In the genomic region with DNA sequence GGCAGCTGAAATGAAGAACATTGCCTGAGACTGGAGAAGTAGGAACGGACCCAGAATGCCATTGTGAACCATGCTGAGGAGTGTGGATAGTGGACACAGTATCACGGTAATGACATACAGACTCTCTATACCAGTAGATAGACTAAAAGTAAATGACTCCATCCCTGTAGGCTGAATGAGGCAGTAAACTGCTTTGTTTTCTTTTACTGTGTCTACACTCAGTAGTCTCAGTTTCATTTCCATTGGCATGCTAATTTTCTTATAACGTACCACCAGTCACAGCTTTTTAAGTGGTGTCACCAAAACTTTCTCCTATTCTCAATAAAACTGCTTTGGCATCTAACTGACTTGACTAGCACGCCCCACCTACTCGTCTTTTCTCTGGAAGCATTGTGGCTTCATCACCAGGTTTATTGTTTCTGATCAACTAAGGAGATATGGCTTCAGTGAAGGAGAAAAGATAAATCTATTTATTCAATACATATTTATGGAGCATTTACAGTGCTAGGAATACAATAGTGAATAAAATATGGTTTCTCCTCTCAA, we compare ENCODE assay signal across 1 cellular context.
TF ChIP-seq lines count a peak whose summit lies in the region.

No MANE protein-coding gene starts in this region.

TF ChIP-seq in GM12878, 131 proteins besides CTCF, POLR2A, EP300 and RAD21:
- TF ChIP-seq, protein P1, sequence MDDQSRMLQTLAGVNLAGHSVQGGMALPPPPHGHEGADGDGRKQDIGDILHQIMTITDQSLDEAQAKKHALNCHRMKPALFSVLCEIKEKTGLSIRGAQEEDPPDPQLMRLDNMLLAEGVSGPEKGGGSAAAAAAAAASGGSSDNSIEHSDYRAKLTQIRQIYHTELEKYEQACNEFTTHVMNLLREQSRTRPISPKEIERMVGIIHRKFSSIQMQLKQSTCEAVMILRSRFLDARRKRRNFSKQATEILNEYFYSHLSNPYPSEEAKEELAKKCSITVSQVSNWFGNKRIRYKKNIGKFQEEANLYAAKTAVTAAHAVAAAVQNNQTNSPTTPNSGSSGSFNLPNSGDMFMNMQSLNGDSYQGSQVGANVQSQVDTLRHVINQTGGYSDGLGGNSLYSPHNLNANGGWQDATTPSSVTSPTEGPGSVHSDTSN (IDR thresholded peaks at IDR 0.05; ENCODE audit: insufficient replicate concordance, low read depth, low read length): no peak
- TF ChIP-seq CBFB (IDR thresholded peaks at IDR 0.05; ENCODE audit: low read depth): no peak
- TF ChIP-seq ZSCAN29 (IDR thresholded peaks at IDR 0.05): no peak
- TF ChIP-seq FOXM1 (IDR thresholded peaks at IDR 0.05; ENCODE audit: low read depth, low read length): no peak
- no peak for TF ChIP-seq CEBPB (IDR thresholded peaks at IDR 0.05; ENCODE audit: borderline replicate concordance in 1 of 2, low read depth in 2 of 2, low read length in 2 of 2)
- TF ChIP-seq NR2C2 (IDR thresholded peaks at IDR 0.05; ENCODE audit: borderline replicate concordance, control insufficient read depth, insufficient read length, low read depth): no peak
- no peak for TF ChIP-seq ASH2L (IDR thresholded peaks at IDR 0.05; ENCODE audit: borderline replicate concordance, low read depth)
- TF ChIP-seq STAT1 (conservative IDR thresholded peaks at IDR 0.05): no peak
- TF ChIP-seq, protein P2, sequence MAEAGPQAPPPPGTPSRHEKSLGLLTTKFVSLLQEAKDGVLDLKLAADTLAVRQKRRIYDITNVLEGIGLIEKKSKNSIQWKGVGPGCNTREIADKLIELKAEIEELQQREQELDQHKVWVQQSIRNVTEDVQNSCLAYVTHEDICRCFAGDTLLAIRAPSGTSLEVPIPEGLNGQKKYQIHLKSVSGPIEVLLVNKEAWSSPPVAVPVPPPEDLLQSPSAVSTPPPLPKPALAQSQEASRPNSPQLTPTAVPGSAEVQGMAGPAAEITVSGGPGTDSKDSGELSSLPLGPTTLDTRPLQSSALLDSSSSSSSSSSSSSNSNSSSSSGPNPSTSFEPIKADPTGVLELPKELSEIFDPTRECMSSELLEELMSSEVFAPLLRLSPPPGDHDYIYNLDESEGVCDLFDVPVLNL (IDR thresholded peaks at IDR 0.05; ENCODE audit: low read depth, low read length): no peak
- TF ChIP-seq GABPA (IDR thresholded peaks at IDR 0.05; ENCODE audit: low read depth): no peak
- TF ChIP-seq CHD2 (IDR thresholded peaks at IDR 0.05; ENCODE audit: borderline replicate concordance, low read depth, low read length): no peak
- TF ChIP-seq RUNX3 (IDR thresholded peaks at IDR 0.05; ENCODE audit: low read length): no peak
- TF ChIP-seq TARDBP (IDR thresholded peaks at IDR 0.05; ENCODE audit: borderline replicate concordance): no peak
- TF ChIP-seq TAF1 (IDR thresholded peaks at IDR 0.05; ENCODE audit: borderline replicate concordance, low read depth, low read length): no peak
- no peak for TF ChIP-seq ZBTB33 (IDR thresholded peaks at IDR 0.05)
- TF ChIP-seq NFXL1 (IDR thresholded peaks at IDR 0.05; ENCODE audit: borderline replicate concordance): no peak
- TF ChIP-seq NFYA (IDR thresholded peaks at IDR 0.05; ENCODE audit: borderline replicate concordance, low read depth, low read length): no peak
- no peak for TF ChIP-seq LARP7 (IDR thresholded peaks at IDR 0.05)
- no peak for TF ChIP-seq HDGF (IDR thresholded peaks at IDR 0.05)
- TF ChIP-seq MLLT1 (IDR thresholded peaks at IDR 0.05): no peak
